1 cellular context compared by ENCODE assay signal in the genomic region with DNA sequence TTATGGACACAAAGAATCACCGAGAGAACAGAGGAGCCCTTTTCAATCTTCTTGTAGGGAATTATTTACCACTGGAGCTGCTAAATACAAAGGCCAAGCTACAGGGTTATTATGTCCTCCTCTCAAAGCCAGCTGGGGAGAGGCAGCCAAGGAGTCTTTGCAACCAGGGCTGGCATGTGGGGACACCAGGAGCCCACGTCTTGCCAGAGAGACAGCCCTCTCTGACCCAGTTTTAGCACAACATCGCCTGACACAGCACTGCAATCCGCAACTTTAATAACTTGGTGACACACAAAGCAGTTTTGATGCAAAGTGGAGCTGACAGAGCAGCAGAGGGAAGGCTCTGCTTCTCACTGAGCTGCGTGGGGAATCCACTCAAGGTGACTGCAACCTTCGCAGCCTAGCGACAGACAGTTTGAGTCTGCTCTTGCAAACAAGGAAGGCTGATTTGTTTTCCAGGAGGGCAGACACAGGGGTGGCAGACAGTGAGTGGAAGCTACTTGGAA.
TF ChIP-seq lines count a peak whose summit lies in the region.

No MANE protein-coding gene starts in this region.

TF ChIP-seq in GM23338, 12 proteins besides CTCF, POLR2A, EP300 and RAD21 (continued from another document):
- TF ChIP-seq, protein P1, sequence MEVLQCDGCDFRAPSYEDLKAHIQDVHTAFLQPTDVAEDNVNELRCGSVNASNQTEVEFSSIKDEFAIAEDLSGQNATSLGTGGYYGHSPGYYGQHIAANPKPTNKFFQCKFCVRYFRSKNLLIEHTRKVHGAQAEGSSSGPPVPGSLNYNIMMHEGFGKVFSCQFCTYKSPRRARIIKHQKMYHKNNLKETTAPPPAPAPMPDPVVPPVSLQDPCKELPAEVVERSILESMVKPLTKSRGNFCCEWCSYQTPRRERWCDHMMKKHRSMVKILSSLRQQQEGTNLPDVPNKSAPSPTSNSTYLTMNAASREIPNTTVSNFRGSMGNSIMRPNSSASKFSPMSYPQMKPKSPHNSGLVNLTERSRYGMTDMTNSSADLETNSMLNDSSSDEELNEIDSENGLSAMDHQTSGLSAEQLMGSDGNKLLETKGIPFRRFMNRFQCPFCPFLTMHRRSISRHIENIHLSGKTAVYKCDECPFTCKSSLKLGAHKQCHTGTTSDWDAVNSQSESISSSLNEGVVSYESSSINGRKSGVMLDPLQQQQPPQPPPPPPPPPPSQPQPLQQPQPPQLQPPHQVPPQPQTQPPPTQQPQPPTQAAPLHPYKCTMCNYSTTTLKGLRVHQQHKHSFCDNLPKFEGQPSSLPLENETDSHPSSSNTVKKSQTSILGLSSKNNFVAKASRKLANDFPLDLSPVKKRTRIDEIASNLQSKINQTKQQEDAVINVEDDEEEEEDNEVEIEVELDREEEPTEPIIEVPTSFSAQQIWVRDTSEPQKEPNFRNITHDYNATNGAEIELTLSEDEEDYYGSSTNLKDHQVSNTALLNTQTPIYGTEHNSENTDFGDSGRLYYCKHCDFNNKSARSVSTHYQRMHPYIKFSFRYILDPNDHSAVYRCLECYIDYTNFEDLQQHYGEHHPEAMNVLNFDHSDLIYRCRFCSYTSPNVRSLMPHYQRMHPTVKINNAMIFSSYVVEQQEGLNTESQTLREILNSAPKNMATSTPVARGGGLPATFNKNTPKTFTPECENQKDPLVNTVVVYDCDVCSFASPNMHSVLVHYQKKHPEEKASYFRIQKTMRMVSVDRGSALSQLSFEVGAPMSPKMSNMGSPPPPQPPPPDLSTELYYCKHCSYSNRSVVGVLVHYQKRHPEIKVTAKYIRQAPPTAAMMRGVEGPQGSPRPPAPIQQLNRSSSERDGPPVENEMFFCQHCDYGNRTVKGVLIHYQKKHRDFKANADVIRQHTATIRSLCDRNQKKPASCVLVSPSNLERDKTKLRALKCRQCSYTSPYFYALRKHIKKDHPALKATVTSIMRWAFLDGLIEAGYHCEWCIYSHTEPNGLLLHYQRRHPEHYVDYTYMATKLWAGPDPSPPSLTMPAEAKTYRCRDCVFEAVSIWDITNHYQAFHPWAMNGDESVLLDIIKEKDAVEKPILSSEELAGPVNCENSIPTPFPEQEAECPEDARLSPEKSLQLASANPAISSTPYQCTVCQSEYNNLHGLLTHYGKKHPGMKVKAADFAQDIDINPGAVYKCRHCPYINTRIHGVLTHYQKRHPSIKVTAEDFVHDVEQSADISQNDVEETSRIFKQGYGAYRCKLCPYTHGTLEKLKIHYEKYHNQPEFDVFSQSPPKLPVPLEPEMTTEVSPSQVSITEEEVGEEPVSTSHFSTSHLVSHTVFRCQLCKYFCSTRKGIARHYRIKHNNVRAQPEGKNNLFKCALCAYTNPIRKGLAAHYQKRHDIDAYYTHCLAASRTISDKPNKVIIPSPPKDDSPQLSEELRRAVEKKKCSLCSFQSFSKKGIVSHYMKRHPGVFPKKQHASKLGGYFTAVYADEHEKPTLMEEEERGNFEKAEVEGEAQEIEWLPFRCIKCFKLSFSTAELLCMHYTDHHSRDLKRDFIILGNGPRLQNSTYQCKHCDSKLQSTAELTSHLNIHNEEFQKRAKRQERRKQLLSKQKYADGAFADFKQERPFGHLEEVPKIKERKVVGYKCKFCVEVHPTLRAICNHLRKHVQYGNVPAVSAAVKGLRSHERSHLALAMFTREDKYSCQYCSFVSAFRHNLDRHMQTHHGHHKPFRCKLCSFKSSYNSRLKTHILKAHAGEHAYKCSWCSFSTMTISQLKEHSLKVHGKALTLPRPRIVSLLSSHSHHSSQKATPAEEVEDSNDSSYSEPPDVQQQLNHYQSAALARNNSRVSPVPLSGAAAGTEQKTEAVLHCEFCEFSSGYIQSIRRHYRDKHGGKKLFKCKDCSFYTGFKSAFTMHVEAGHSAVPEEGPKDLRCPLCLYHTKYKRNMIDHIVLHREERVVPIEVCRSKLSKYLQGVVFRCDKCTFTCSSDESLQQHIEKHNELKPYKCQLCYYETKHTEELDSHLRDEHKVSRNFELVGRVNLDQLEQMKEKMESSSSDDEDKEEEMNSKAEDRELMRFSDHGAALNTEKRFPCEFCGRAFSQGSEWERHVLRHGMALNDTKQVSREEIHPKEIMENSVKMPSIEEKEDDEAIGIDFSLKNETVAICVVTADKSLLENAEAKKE (CRISPR knock-in tag; IDR thresholded peaks at IDR 0.05) = no peak
- TF ChIP-seq, protein P2, sequence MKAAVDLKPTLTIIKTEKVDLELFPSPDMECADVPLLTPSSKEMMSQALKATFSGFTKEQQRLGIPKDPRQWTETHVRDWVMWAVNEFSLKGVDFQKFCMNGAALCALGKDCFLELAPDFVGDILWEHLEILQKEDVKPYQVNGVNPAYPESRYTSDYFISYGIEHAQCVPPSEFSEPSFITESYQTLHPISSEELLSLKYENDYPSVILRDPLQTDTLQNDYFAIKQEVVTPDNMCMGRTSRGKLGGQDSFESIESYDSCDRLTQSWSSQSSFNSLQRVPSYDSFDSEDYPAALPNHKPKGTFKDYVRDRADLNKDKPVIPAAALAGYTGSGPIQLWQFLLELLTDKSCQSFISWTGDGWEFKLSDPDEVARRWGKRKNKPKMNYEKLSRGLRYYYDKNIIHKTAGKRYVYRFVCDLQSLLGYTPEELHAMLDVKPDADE (IDR thresholded peaks at IDR 0.05) = no peak
